ENCODE assay signal across 22 cellular contexts in the genomic region with DNA sequence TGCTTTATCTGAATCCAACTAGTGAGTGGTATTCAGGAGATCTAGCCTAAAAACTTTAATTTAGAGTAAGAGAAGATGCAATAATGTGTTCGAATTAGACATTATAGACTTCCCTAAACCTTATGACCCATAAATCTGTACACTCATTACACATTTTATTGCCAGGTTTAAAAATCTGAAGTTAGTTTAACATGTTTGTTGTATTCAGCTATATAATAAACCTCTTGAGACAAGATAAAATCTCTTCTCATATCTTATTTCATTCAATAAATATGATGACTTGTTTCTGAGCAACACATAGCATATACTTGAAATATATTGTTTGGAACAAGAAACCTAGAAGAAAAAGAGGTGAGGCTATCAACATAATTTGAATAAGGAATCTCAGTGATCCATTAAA.
DNase-seq lines count a peak whose midpoint lies in the region; ATAC-seq, FAIRE-seq and TF ChIP-seq lines count a peak whose summit lies in the region.
"Had no signal": no experiment of that assay in that cellular context is flagged by ENCODE, and none has a peak within 500 bp of the region (broad histone marks: within the 10 kb centered on the region; RNA-seq: fewer than 3 reads in every experiment).

No MANE protein-coding gene starts in this region.

- no peak overlapping the region for H3K9ac ChIP-seq in astrocyte (ENCODE audit: low read length)
- H3K9ac ChIP-seq: BLaER1 treated with 17β-estradiol and CSF1 and Interleukin-3, amounts not matched to agents 10 nM and 100 nM had no signal

- no peak overlapping the region for H3K27ac Mint-ChIP-seq in astrocyte (ENCODE audit: unreplicated experiment)
- H3K27ac Mint-ChIP-seq: CD14-positive monocyte; CD4-positive, alpha-beta T cell; CD8-positive, alpha-beta memory T cell had no signal

- no peaks in the 10 kb centered on the region for H3K27me3 ChIP-seq in astrocyte (ENCODE audit: insufficient read depth, low read length)
- H3K27me3 ChIP-seq: BE2C; BLaER1 treated with 17β-estradiol and CSF1 and Interleukin-3, amounts not matched to agents 10 nM and 100 nM had no signal

- no peak overlapping the region for H3K4me3 Mint-ChIP-seq in astrocyte (ENCODE audit: unreplicated experiment)
- H3K4me3 Mint-ChIP-seq: CD14-positive monocyte; CD4-positive, alpha-beta T cell; CD8-positive, alpha-beta memory T cell had no signal

- H3K27ac ChIP-seq in astrocyte (ENCODE audit: low read depth, low read length): no peak overlapping the region
- H3K27ac ChIP-seq: A549; BLaER1 treated with 17β-estradiol and CSF1 and Interleukin-3, amounts not matched to agents 10 nM and 100 nM had no signal

- no peaks in the 10 kb centered on the region for H3K79me2 ChIP-seq in astrocyte (ENCODE audit: insufficient read depth, low read length)

- H4K20me1 ChIP-seq in astrocyte (ENCODE audit: insufficient read depth, low read length): no peaks in the 10 kb centered on the region
- H4K20me1 ChIP-seq: BLaER1 treated with 17β-estradiol and CSF1 and Interleukin-3, amounts not matched to agents 10 nM and 100 nM had no signal

- FAIRE-seq in D721Med (lab: Jason Lieb, UNC): peak; percentile 100
- peak; percentile 39 for FAIRE-seq in astrocyte (lab: Jason Lieb, UNC)
- FAIRE-seq: A549, GM12891, H54 had no signal

- H3K36me3 ChIP-seq in astrocyte (ENCODE audit: insufficient read depth, low read length): no peaks in the 10 kb centered on the region
- H3K36me3 ChIP-seq: BE2C; BLaER1 treated with 17β-estradiol and CSF1 and Interleukin-3, amounts not matched to agents 10 nM and 100 nM; HAP-1 had no signal

- H2AFZ ChIP-seq in astrocyte (ENCODE audit: low read depth, low read length): no peak overlapping the region

- DNase-seq in D721Med (ENCODE audit: insufficient read length, low spot score) (no peak), LNCaP clone FGC (ENCODE audit: low read depth) (peak; percentile 46), astrocyte (ENCODE audit: low read depth) (no peak), GM13976 (ENCODE audit: low spot score) (no peak)
- DNase-seq: 8988T; ACHN; AML-193; BE2C; CD4-positive, alpha-beta T cell; CD8-positive, alpha-beta memory T cell; DMS53; DMS79 treated with DMSO at 0.1 percent for 48 hours; GF-D8; GOT3 had no signal

- H3K9me3 Mint-ChIP-seq in astrocyte (ENCODE audit: unreplicated experiment): no peaks in the 10 kb centered on the region

- no peak overlapping the region for H3K4me2 ChIP-seq in astrocyte (ENCODE audit: low read length)
- H3K4me2 ChIP-seq: A549; BLaER1 treated with 17β-estradiol and CSF1 and Interleukin-3, amounts not matched to agents 10 nM and 100 nM had no signal

- H3K4me1 ChIP-seq in astrocyte (ENCODE audit: insufficient read depth, low read length): no peaks in the 10 kb centered on the region
- H3K4me1 ChIP-seq: A549; BE2C; BLaER1 treated with 17β-estradiol and CSF1 and Interleukin-3, amounts not matched to agents 10 nM and 100 nM had no signal

- TF ChIP-seq POLR2A in GM18505 (IDR thresholded peaks at IDR 0.05; ENCODE audit: borderline replicate concordance, extremely low read depth, insufficient read depth, insufficient read length): no peak

- no peaks in the 10 kb centered on the region for H3K9me3 ChIP-seq in astrocyte (ENCODE audit: insufficient read depth, low read depth, low read length)
- H3K9me3 ChIP-seq: A549; BE2C; BLaER1 treated with 17β-estradiol and CSF1 and Interleukin-3, amounts not matched to agents 10 nM and 100 nM; HAP-1 had no signal

- TF ChIP-seq CTCF in D721Med (IDR thresholded peaks at IDR 0.05; ENCODE audit: insufficient read depth, missing control alignments): no peak
- TF ChIP-seq CTCF in LNCaP clone FGC (IDR thresholded peaks at IDR 0.05; ENCODE audit: control insufficient read depth, extremely low read depth, insufficient read depth): no peak
- no peak for TF ChIP-seq CTCF in astrocyte (IDR thresholded peaks at IDR 0.05; ENCODE audit: insufficient read depth, low read depth, low read length)
- TF ChIP-seq CTCF in GM13976 (IDR thresholded peaks at IDR 0.05; ENCODE audit: borderline replicate concordance, control extremely low read depth, extremely low read depth, insufficient read depth, missing control alignments): no peak

- no peaks in the 10 kb centered on the region for H3K4me1 Mint-ChIP-seq in astrocyte (ENCODE audit: low read depth, unreplicated experiment)
- H3K4me1 Mint-ChIP-seq: CD14-positive monocyte; CD8-positive, alpha-beta memory T cell had no signal

- H3K4me3 ChIP-seq in LNCaP clone FGC (ENCODE audit: low read depth, low read length): no peak overlapping the region
- H3K4me3 ChIP-seq in astrocyte (ENCODE audit: insufficient read depth, low read depth, low read length): no peak overlapping the region
- H3K4me3 ChIP-seq: A549; BLaER1 treated with 17β-estradiol and CSF1 and Interleukin-3, amounts not matched to agents 10 nM and 100 nM; HAP-1 had no signal

- no peaks in the 10 kb centered on the region for H3K36me3 Mint-ChIP-seq in astrocyte (ENCODE audit: low read depth, unreplicated experiment)
- H3K36me3 Mint-ChIP-seq: CD14-positive monocyte; CD8-positive, alpha-beta memory T cell had no signal

- no peaks in the 10 kb centered on the region for H3K27me3 Mint-ChIP-seq in astrocyte (ENCODE audit: low read depth, unreplicated experiment)
- H3K27me3 Mint-ChIP-seq: CD4-positive, alpha-beta T cell; CD8-positive, alpha-beta memory T cell had no signal

- in situ Hi-C loops in GM13976 (cut with MboI; ENCODE audit: low sequenced_read_pairs, unreplicated experiment): no loop called here

- ATAC-seq in GM18505 (IDR thresholded peaks at IDR 0.05; ENCODE audit: unreplicated experiment): no peak
- ATAC-seq in HG02763 (IDR thresholded peaks at IDR 0.05; ENCODE audit: unreplicated experiment): no peak
- ATAC-seq: A549 had no signal
